In genomic region chr17:35170968-35171771, GRCh38 we compare ENCODE assay signal across 8 cellular contexts. TPM values are rescaled to one million over a fixed set of nuclear protein-coding genes. Genes with fewer than 3 reads are reported as not detected.
DNase-seq lines count a peak whose midpoint lies in the region; ATAC-seq, FAIRE-seq and TF ChIP-seq lines count a peak whose summit lies in the region.

No MANE protein-coding gene starts in this region.

- no peak for FAIRE-seq in frontal cortex (lab: Jason Lieb, UNC)

- ATAC-seq in T-cell (replicated peaks in 1 of 4) (peak; percentile 59 to 82 (median 70)), GM21529 (IDR thresholded peaks at IDR 0.05; ENCODE audit: unreplicated experiment) (no peak)

- H3K27ac Mint-ChIP-seq in T-cell, result peak overlapping the region; percentile 76 to 83
- peak overlapping the region; percentile 46 for H3K27ac Mint-ChIP-seq in stimulated activated naive CD8-positive, alpha-beta T cell treated with anti-CD3 and anti-CD28 coated beads, Interleukin-15, Interleukin-2, amounts not matched to agents 100 ng/mL and 50 ng/mL, for 24 hours

- TF ChIP-seq CTCF in epithelial cell of esophagus (IDR thresholded peaks at IDR 0.05; ENCODE audit: insufficient read depth, low read depth, low read length, missing control alignments), result peak; percentile 30

- peaks cover 44 to 53% (median 44%) of the 10 kb centered on the region in 3 donors for H3K4me1 Mint-ChIP-seq in T-cell
- H3K4me1 Mint-ChIP-seq in stimulated activated naive CD8-positive, alpha-beta T cell treated with anti-CD3 and anti-CD28 coated beads, Interleukin-15, Interleukin-2, amounts not matched to agents 100 ng/mL and 50 ng/mL, for 24 hours (ENCODE audit: low read depth), result peaks cover 30% of the 10 kb centered on the region

- no peaks in the 10 kb centered on the region for H3K36me3 Mint-ChIP-seq in T-cell
- no peaks in the 10 kb centered on the region for H3K36me3 Mint-ChIP-seq in stimulated activated naive CD8-positive, alpha-beta T cell treated with anti-CD3 and anti-CD28 coated beads, Interleukin-15, Interleukin-2, amounts not matched to agents 100 ng/mL and 50 ng/mL, for 24 hours (ENCODE audit: low read depth)

- POLR2A ChIA-PET in T-cell (lab: Charles Lee), result no interaction called here

- CTCF ChIA-PET in T-cell (lab: Charles Lee), result interaction anchor here (0.6 to 1.4 kb wide), 10 partner anchors 22 to 424 kb away, joined by 3 to 8 read pairs (median 4); no protein-coding TSS in a partner anchor

- H3K27me3 Mint-ChIP-seq in T-cell, result no peaks in the 10 kb centered on the region
- H3K27me3 Mint-ChIP-seq in stimulated activated naive CD8-positive, alpha-beta T cell treated with anti-CD3 and anti-CD28 coated beads, Interleukin-15, Interleukin-2, amounts not matched to agents 100 ng/mL and 50 ng/mL, for 24 hours, result no peaks in the 10 kb centered on the region

- H3K4me3 ChIP-seq in epithelial cell of esophagus (ENCODE audit: low read length), result no peak overlapping the region

- H3K4me3 Mint-ChIP-seq in T-cell, result peak overlapping the region; percentile 48 to 58 (median 51)
- peak overlapping the region; percentile 9 for H3K4me3 Mint-ChIP-seq in stimulated activated naive CD8-positive, alpha-beta T cell treated with anti-CD3 and anti-CD28 coated beads, Interleukin-15, Interleukin-2, amounts not matched to agents 100 ng/mL and 50 ng/mL, for 24 hours

- peak; percentile 47 for DNase-seq in activated T-cell treated with anti-CD3 and anti-CD28 coated beads, Interleukin-2, amount 50 U/mL, for 1 hour
- DNase-seq in activated T-cell treated with anti-CD3 and anti-CD28 coated beads for 4 hours (no peak), T-cell (peak in 19 of 34 experiments; percentile 9 to 48 (median 19)), epithelial cell of esophagus (ENCODE audit: low read depth) (peak; percentile 39), frontal cortex (ENCODE audit: low spot score in 2 of 2) (no peak)
- no peak for DNase-seq in stimulated activated CD4-positive, alpha-beta T cell treated with anti-CD3 and anti-CD28 coated beads, Interleukin-12 subunit alpha, Interleukin-12 subunit beta, amount 100 ng/mL, for 4 hours

- no peaks in the 10 kb centered on the region for H3K9me3 Mint-ChIP-seq in T-cell
- H3K9me3 Mint-ChIP-seq in stimulated activated naive CD8-positive, alpha-beta T cell treated with anti-CD3 and anti-CD28 coated beads, Interleukin-15, Interleukin-2, amounts not matched to agents 100 ng/mL and 50 ng/mL, for 24 hours, result no peaks in the 10 kb centered on the region

RNA-seq across cellular contexts. Expression of gene SLC35G3, which starts 23.0 kb away (rescaled TPM):
- total RNA-seq in T-cell (not detected), frontal cortex (not detected)

RNA-seq across cellular contexts. Expression of gene UNC45B, which starts 23.6 kb away (rescaled TPM):
- total RNA-seq in T-cell (under 1 TPM; 0.13 to 0.50 (median 0.26) TPM), frontal cortex (under 0.01 TPM)

RNA-seq across cellular contexts. Expression of gene NLE1, which starts 29.1 kb away (rescaled TPM):
- total RNA-seq in T-cell, result 10 to 100 TPM; 12.3 to 29.1 (median 17.8) TPM
- 19.2 TPM for total RNA-seq in frontal cortex

RNA-seq across cellular contexts. Expression of gene FNDC8, which starts 49.8 kb away (rescaled TPM):
- total RNA-seq in T-cell, result not detected
- total RNA-seq in frontal cortex, result not detected

RNA-seq across cellular contexts. Expression of gene RAD51D, which starts 51.5 kb away (rescaled TPM):
- total RNA-seq in T-cell (10 to 100 TPM; 14.6 to 29.9 (median 19.0) TPM), frontal cortex (9.8 TPM)

Comparison
In these comparisons a context has a peak if more than half of its experiments do, and no peak if none do; other contexts are left out.
1. DNase-seq: peak in activated T-cell treated with anti-CD3 and anti-CD28 coated beads, Interleukin-2, amount 50 U/mL, for 1 hour (single experiment), T-cell (19 of 34) and epithelial cell of esophagus (single experiment); none in activated T-cell treated with anti-CD3 and anti-CD28 coated beads for 4 hours (single experiment), frontal cortex (0 of 2) and stimulated activated CD4-positive, alpha-beta T cell treated with anti-CD3 and anti-CD28 coated beads, Interleukin-12 subunit alpha, Interleukin-12 subunit beta, amount 100 ng/mL, for 4 hours (single experiment).